8 cellular contexts compared by ENCODE assay signal in the genomic region with DNA sequence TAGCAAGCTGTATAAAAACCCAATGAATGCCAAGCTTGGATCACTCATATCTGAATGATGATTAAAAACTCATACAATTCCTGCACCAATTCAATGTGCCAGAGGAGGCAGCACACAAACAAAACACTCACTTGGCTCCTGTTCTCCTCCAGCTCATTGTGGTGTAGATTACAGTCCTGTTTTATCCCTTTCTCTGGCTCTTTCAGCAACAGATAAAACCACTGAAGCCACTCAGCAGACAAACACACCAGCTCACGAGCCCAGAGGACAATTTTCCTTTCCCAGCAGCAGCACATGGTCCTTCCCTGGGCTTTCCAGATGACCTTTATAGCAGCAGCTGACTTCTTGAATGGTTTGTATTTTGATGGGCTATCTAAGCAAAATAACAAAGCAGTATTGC.
DNase-seq lines count a peak whose midpoint lies in the region; ATAC-seq and TF ChIP-seq lines count a peak whose summit lies in the region.

No MANE protein-coding gene starts in this region.

- intact Hi-C loops in dorsolateral prefrontal cortex (cut with DNase I) (no loop called here), ovary (cut with DNase I) (no loop called here)

- WGBS in ovary, 3 donors: 13 to 18% (median 15%) methylated on average over 1 of the region's 1 CpG

- no peak for ATAC-seq in HG03039 (IDR thresholded peaks at IDR 0.05; ENCODE audit: unreplicated experiment)
- ATAC-seq in HG02870 (IDR thresholded peaks at IDR 0.05; ENCODE audit: unreplicated experiment): no peak

- H3K4me1 ChIP-seq in ovary (ENCODE audit: insufficient read depth): no peaks in the 10 kb centered on the region

- TF ChIP-seq POLR2A in ovary (IDR thresholded peaks at IDR 0.05): no peak

- DNase-seq in GM12865 (ENCODE audit: low read depth) (peak; percentile 4), NCI-H1694 (lab: John Stamatoyannopoulos, UW) (peak; percentile 32), dorsolateral prefrontal cortex (no peak), ovary (peak in 2 of 5 donors; percentile 20 to 28), COR-L47 (lab: John Stamatoyannopoulos, UW) (no peak)
- no peak for DNase-seq in stimulated activated CD4-positive, alpha-beta T cell treated with anti-CD3 and anti-CD28 coated beads, Interleukin-12 subunit alpha, Interleukin-12 subunit beta, amount 100 ng/mL, for 4 hours

- H3K27ac ChIP-seq in dorsolateral prefrontal cortex (no peak overlapping the region), ovary (no peak overlapping the region)

- TF ChIP-seq CTCF in GM12865 (IDR thresholded peaks at IDR 0.05; ENCODE audit: insufficient read depth, low read depth, low read length, missing control alignments) (peak; percentile 36), dorsolateral prefrontal cortex (IDR thresholded peaks at IDR 0.05 in 54 of 56, conservative IDR thresholded peaks at IDR 0.05 in 2 of 56; ENCODE audit: low read depth in 1 of 56, partially characterized antibody in 56 of 56) (peak in 40 of 56 donors; percentile 10 to 61 (median 36)), ovary (IDR thresholded peaks at IDR 0.05) (peak; percentile 16 to 17 (median 16))

- TF ChIP-seq EP300 in ovary (IDR thresholded peaks at IDR 0.05): no peak

- H3K36me3 ChIP-seq in ovary: no peaks in the 10 kb centered on the region

- no peaks in the 10 kb centered on the region for H3K27me3 ChIP-seq in dorsolateral prefrontal cortex
- no peaks in the 10 kb centered on the region for H3K27me3 ChIP-seq in ovary

- H3K4me3 ChIP-seq in GM12865 (ENCODE audit: low read depth, low read length) (no peak overlapping the region), dorsolateral prefrontal cortex (no peak overlapping the region), ovary (no peak overlapping the region)

- H3K9me3 ChIP-seq in ovary: no peaks in the 10 kb centered on the region

Comparison
In these comparisons a context has a peak if more than half of its experiments do, and no peak if none do; other contexts are left out.
1. DNase-seq: peak in GM12865 (single experiment) and NCI-H1694 (single experiment); none in dorsolateral prefrontal cortex (0 of 10), stimulated activated CD4-positive, alpha-beta T cell treated with anti-CD3 and anti-CD28 coated beads, Interleukin-12 subunit alpha, Interleukin-12 subunit beta, amount 100 ng/mL, for 4 hours (single experiment) and COR-L47 (single experiment).
2. Peak in every context shown above with its lines, with median percentiles within 50 percentile points of each other: CTCF ChIP-seq.